In the genomic region with DNA sequence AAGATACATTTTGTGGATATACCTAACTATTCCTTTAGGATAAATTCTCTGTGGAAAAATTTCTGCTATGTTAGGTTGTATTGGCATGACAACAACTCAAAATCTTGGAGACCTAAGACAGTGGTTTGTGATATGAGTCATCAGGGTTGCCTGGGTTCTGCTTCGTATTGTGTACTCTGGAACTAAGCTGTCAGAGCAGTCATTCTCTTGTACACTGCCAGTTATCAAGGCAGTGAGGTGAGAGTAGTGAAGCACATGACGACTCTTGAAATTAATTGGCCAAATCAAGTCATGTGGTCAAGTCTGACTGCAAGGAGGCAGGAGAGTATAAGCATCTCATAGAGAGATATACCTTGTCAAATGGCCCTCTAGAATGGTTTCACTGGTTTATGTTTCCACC, we compare ENCODE assay signal across 10 cellular contexts.
DNase-seq lines count a peak whose midpoint lies in the region; ATAC-seq and TF ChIP-seq lines count a peak whose summit lies in the region.
"Had no signal": no experiment of that assay in that cellular context is flagged by ENCODE, and none has a peak within 500 bp of the region (broad histone marks: within the 10 kb centered on the region; RNA-seq: fewer than 3 reads in every experiment).

No MANE protein-coding gene starts in this region.

- DNase-seq in AG08396 (ENCODE audit: low spot score) (peak; percentile 10), choroid plexus epithelial cell (ENCODE audit: low read depth) (peak; percentile 34), substantia nigra (lab: John Stamatoyannopoulos, UW) (no peak), cerebellar nuclear complex (lab: John Stamatoyannopoulos, UW) (no peak), DMS153 (lab: John Stamatoyannopoulos, UW) (no peak)
- no peak for DNase-seq in activated naive CD4-positive, alpha-beta T cell treated with Interleukin-2 at 50 U/mL for 16 hours
- DNase-seq: activated gamma-delta T cell treated with Interleukin-2 at 50 U/mL for 16 hours; CD4-positive, CD25-positive, alpha-beta regulatory T cell had no signal

- TF ChIP-seq CTCF in choroid plexus epithelial cell (conservative IDR thresholded peaks at IDR 0.05; ENCODE audit: low read depth, low read length) = no peak

- no peak overlapping the region for H3K27ac ChIP-seq in substantia nigra (ENCODE audit: low read depth, low read length, poor library complexity, severe bottlenecking)

- ATAC-seq in GM19372 (IDR thresholded peaks at IDR 0.05; ENCODE audit: low read depth, unreplicated experiment) (peak; percentile 56), HG03565 (IDR thresholded peaks at IDR 0.05; ENCODE audit: unreplicated experiment) (peak; percentile 91)

- no peak overlapping the region for H3K4me3 ChIP-seq in choroid plexus epithelial cell (ENCODE audit: low read depth, low read length)

Comparison
In these comparisons a context has a peak if more than half of its experiments do, and no peak if none do; other contexts are left out.
1. DNase-seq: peak in AG08396 (single experiment) and choroid plexus epithelial cell (single experiment); none in substantia nigra (0 of 49), cerebellar nuclear complex (0 of 2), DMS153 (single experiment) and activated naive CD4-positive, alpha-beta T cell treated with Interleukin-2 at 50 U/mL for 16 hours (single experiment).